ENCODE assay signal across 9 cellular contexts in the genomic region with DNA sequence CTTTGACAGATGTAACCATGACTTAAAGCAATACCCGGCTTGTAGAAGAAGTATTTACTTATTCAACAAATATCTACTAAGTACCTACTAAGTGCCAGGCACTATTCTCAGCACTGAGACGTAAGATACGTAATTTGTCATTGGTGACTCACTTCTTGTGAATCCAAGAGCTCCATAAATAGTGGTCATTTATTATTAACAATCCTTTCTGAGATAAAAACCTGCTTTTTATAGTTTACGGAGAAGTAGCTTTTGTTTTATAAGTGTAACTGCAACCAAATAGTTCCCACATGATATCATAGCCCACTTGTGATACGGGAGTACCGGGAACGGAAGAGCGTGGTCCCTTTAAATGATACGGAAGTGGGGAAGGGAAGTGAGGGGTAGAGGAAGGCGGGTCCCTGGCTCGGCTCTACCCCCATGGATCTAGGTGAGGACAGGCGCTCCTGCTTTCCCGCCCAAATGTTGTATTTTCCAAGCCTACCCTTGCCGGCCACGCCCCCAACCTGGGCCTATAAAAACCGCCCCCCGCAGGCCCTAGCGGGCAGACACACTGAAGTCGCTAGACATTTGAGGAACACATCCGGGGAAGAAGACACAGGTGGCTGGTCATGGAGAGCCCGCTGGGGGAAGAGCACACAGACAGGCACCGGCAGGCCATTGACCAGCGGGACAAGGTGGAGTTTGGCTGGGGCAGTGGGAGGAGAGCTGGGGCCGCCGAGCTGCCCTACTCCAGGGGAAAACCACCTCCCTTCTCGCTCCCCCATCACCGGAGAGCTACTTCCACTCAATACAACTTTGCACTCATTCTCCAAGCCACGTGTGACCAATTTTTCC. TPM values are rescaled to one million over a fixed set of nuclear protein-coding genes. Genes with fewer than 3 reads are reported as not detected.
A peak's percentile ranks its signal among the peaks of the same experiment; 100 is the strongest.
DNase-seq lines count a peak whose midpoint lies in the region; ATAC-seq and TF ChIP-seq lines count a peak whose summit lies in the region.
"Had no signal": no experiment of that assay in that cellular context is flagged by ENCODE, and none has a peak within 500 bp of the region (broad histone marks: within the 10 kb centered on the region; RNA-seq: fewer than 3 reads in every experiment).

Gene SAMMSON (plus strand): TSS at position 543 of the 837 bp plus-strand sequence.

- intact Hi-C loops in posterior vena cava (cut with DNase I) = no loop called here

- no peaks in the 10 kb centered on the region for H3K36me3 ChIP-seq in esophagus (ENCODE audit: control insufficient read depth in 2 of 2, insufficient read depth in 2 of 2, low read length in 1 of 2)

- no peaks in the 10 kb centered on the region for H3K27me3 ChIP-seq in esophagus (ENCODE audit: control insufficient read depth in 1 of 2, insufficient read depth in 2 of 2, low read length in 2 of 2)

- ATAC-seq in HG03097 (IDR thresholded peaks at IDR 0.05; ENCODE audit: low FRiP score, unreplicated experiment) (no peak), HG02981 (IDR thresholded peaks at IDR 0.05; ENCODE audit: unreplicated experiment) (no peak)
- ATAC-seq: HCT116 had no signal

- 84 to 85% methylated on average over 28 of the region's 28 CpGs for whole genome bisulfite sequencing in esophagus, 2 donors

- peak; percentile 32 for DNase-seq in DMS53 treated with DMSO at 0.1 percent for 48 hours (lab: John Stamatoyannopoulos, UW; ENCODE audit: unreplicated experiment)
- peak; percentile 64 for DNase-seq in posterior vena cava (ENCODE audit: low spot score)
- no peak for DNase-seq in stimulated activated naive CD4-positive, alpha-beta T cell treated with Interleukin-2 at 50 U/mL for 16 hours (lab: John Stamatoyannopoulos, UW)
- no peak for DNase-seq in NCI-H1105 (lab: John Stamatoyannopoulos, UW)

- H3K4me1 ChIP-seq in esophagus (ENCODE audit: control insufficient read depth in 2 of 2, insufficient read depth in 2 of 2, low read length in 1 of 2) = no peaks in the 10 kb centered on the region

- peak within 1 kb of the TSS; percentile 57 to 61 for H3K27ac ChIP-seq in esophagus (ENCODE audit: low read depth in 2 of 2, low read length in 1 of 2)

- H3K4me3 ChIP-seq in esophagus (ENCODE audit: low read depth in 1 of 2, low read length in 2 of 2) = no peak within 1 kb of the TSS

- H3K9me3 ChIP-seq in esophagus (ENCODE audit: control insufficient read depth in 2 of 2, insufficient read depth in 1 of 2, low read depth in 1 of 2, low read length in 1 of 2) = no peaks in the 10 kb centered on the region

TF ChIP-seq in PFSK-1, 5 proteins besides CTCF, POLR2A, EP300 and RAD21:
- TF ChIP-seq FOXP2 (optimal IDR thresholded peaks at IDR 0.05; ENCODE audit: borderline replicate concordance, extremely low read depth, extremely low read length, insufficient read depth) (no peak), SIN3A (IDR thresholded peaks at IDR 0.05; ENCODE audit: borderline replicate concordance, insufficient read depth, low read length) (no peak), TAF1 (IDR thresholded peaks at IDR 0.05; ENCODE audit: borderline replicate concordance, insufficient read depth, low read length) (no peak), POLR2AphosphoS5 (IDR thresholded peaks at IDR 0.05; ENCODE audit: low read depth, low read length) (peak; percentile 78; the same call in 1 of the 2 replicates)
- TF ChIP-seq, protein P1, sequence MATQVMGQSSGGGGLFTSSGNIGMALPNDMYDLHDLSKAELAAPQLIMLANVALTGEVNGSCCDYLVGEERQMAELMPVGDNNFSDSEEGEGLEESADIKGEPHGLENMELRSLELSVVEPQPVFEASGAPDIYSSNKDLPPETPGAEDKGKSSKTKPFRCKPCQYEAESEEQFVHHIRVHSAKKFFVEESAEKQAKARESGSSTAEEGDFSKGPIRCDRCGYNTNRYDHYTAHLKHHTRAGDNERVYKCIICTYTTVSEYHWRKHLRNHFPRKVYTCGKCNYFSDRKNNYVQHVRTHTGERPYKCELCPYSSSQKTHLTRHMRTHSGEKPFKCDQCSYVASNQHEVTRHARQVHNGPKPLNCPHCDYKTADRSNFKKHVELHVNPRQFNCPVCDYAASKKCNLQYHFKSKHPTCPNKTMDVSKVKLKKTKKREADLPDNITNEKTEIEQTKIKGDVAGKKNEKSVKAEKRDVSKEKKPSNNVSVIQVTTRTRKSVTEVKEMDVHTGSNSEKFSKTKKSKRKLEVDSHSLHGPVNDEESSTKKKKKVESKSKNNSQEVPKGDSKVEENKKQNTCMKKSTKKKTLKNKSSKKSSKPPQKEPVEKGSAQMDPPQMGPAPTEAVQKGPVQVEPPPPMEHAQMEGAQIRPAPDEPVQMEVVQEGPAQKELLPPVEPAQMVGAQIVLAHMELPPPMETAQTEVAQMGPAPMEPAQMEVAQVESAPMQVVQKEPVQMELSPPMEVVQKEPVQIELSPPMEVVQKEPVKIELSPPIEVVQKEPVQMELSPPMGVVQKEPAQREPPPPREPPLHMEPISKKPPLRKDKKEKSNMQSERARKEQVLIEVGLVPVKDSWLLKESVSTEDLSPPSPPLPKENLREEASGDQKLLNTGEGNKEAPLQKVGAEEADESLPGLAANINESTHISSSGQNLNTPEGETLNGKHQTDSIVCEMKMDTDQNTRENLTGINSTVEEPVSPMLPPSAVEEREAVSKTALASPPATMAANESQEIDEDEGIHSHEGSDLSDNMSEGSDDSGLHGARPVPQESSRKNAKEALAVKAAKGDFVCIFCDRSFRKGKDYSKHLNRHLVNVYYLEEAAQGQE (IDR thresholded peaks at IDR 0.05; ENCODE audit: insufficient read depth in 1 of 2, low read depth in 2 of 2, low read length in 2 of 2) = no peak

RNA-seq across cellular contexts. Expression of gene SAMMSON, which starts in this region (rescaled TPM):
- polyA plus RNA-seq in PFSK-1 (2012; ENCODE audit: insufficient read length, low read depth) = not detected
- polyA plus RNA-seq in esophagus = under 1 TPM; 0.47 to 0.60 TPM
- total RNA-seq in posterior vena cava = under 1 TPM; 0.28 to 0.33 TPM

Comparison
In these comparisons a context has a peak if more than half of its experiments do, and no peak if none do; other contexts are left out.
1. Peak in DNase-seq in posterior vena cava; RNA of the gene not detected or under 1 TPM.